In the genomic region with DNA sequence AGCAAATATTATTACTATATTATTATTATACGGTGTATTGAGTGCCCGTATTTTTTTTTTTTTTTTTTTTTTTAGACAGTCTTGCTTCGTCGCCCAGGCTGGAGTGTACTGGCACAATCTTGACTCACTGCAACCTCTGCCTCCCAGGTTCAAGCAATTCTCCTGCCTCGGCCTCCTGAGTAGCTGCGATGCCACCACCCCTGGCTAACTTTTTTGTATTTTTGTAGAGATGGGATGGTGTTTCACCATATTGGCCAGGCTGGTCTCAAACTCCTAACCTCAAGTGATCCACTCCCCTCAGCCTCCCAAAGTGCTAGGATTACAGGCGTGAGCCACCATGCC, we compare ENCODE assay signal across 8 cellular contexts. TPM values are rescaled to one million over a fixed set of nuclear protein-coding genes. Genes with fewer than 3 reads are reported as not detected.
A peak's percentile ranks its signal among the peaks of the same experiment; 100 is the strongest.
DNase-seq lines count a peak whose midpoint lies in the region; ATAC-seq and TF ChIP-seq lines count a peak whose summit lies in the region.
"Not testable (repeated sequence)": the region's sequence is repeated elsewhere in the genome, so short reads cannot be mapped to it uniquely, and the experiment has no call there.

No MANE protein-coding gene starts in this region.

- H3K4me1 ChIP-seq in OCI-LY3 (ENCODE audit: low read length) (peaks cover 61% of the 10 kb centered on the region), foreskin keratinocyte (peaks cover 39% of the 10 kb centered on the region), mucosa of rectum (ENCODE audit: control insufficient read depth in 2 of 2, insufficient read depth in 2 of 2, low read length in 2 of 2) (peaks cover 62 to 64% of the 10 kb centered on the region in 2 donors), uterus (peaks cover 18 to 36% of the 10 kb centered on the region in 2 donors)

- H3K4me1 Mint-ChIP-seq in Calu3 (ENCODE audit: low read depth, unreplicated experiment) = peaks cover 56% of the 10 kb centered on the region
- H3K4me1 Mint-ChIP-seq in activated T-helper 1 cell treated with anti-CD3 and anti-CD28 coated beads, Interleukin-12 subunit alpha, Interleukin-12 subunit beta, Interleukin-2, Interleukin-4 antibody, amounts not matched to agents 30 ng/mL and 10 ng/mL and 1 ng/mL, durations not matched to agents 14 hours and 24 hours and 36 hours (ENCODE audit: low read depth) = peaks cover 81% of the 10 kb centered on the region

- H3K27me3 Mint-ChIP-seq in Calu3 (ENCODE audit: unreplicated experiment); activated T-helper 1 cell treated with anti-CD3 and anti-CD28 coated beads, Interleukin-12 subunit alpha, Interleukin-12 subunit beta, Interleukin-2, Interleukin-4 antibody, amounts not matched to agents 30 ng/mL and 10 ng/mL and 1 ng/mL, durations not matched to agents 14 hours and 24 hours and 36 hours (ENCODE audit: insufficient read depth): not testable (repeated sequence)

- H3K4me3 ChIP-seq in OCI-LY3 (ENCODE audit: low read length) (peak overlapping the region; percentile 95), mucosa of rectum (ENCODE audit: low read length in 2 of 2) (peak overlapping the region; percentile 78 to 93), skeletal muscle cell (ENCODE audit: low read depth, low read length) (peak overlapping the region; percentile 98), uterus (peak overlapping the region; percentile 75 to 93)

- H3K79me2 ChIP-seq in OCI-LY3 (ENCODE audit: low read length) = peaks cover 87% of the 10 kb centered on the region

- peaks cover 57% of the 10 kb centered on the region for H3K36me3 Mint-ChIP-seq in Calu3 (ENCODE audit: insufficient read depth, unreplicated experiment)
- peaks cover 22% of the 10 kb centered on the region for H3K36me3 Mint-ChIP-seq in activated T-helper 1 cell treated with anti-CD3 and anti-CD28 coated beads, Interleukin-12 subunit alpha, Interleukin-12 subunit beta, Interleukin-2, Interleukin-4 antibody, amounts not matched to agents 30 ng/mL and 10 ng/mL and 1 ng/mL, durations not matched to agents 14 hours and 24 hours and 36 hours (ENCODE audit: low read depth)

- peak overlapping the region; percentile 99 for H3K9ac ChIP-seq in OCI-LY3 (ENCODE audit: low read length)
- peak overlapping the region; percentile 85 to 97 for H3K9ac ChIP-seq in mucosa of rectum (ENCODE audit: low read depth in 1 of 2, low read length in 2 of 2)

- not testable (repeated sequence) for TF ChIP-seq POLR2A in uterus (IDR thresholded peaks at IDR 0.05)

- not testable (repeated sequence) for DNase-seq in Calu3; activated T-helper 1 cell treated with anti-CD3 and anti-CD28 coated beads, Interleukin-12 subunit alpha, Interleukin-12 subunit beta, Interleukin-2, Interleukin-4 antibody, amounts not matched to agents 30 ng/mL and 10 ng/mL and 1 ng/mL, durations not matched to agents 14 hours and 24 hours and 36 hours (ENCODE audit: low spot score); caudate nucleus (lab: John Stamatoyannopoulos, UW); foreskin keratinocyte; skeletal muscle cell (ENCODE audit: low read depth); uterus

- intact Hi-C loops in Calu3 (cut with micrococcal nuclease; ENCODE audit: unreplicated experiment) = loop anchor here (5.0 kb wide), 2 partner anchors 57 to 83 kb away; no protein-coding TSS in a partner anchor
- intact Hi-C loops in activated T-helper 1 cell treated with anti-CD3 and anti-CD28 coated beads, Interleukin-12 subunit alpha, Interleukin-12 subunit beta, Interleukin-2, Interleukin-4 antibody, amounts not matched to agents 30 ng/mL and 10 ng/mL and 1 ng/mL, durations not matched to agents 14 hours and 24 hours and 36 hours (cut with micrococcal nuclease) = loop anchor here (5.0 kb wide), 3 partner anchors 142 to 1818 kb away; a partner anchor contains a TSS
- intact Hi-C loops in uterus (cut with DNase I; ENCODE audit: low total_unique reads) = not testable (repeated sequence)

- H2AFZ ChIP-seq in OCI-LY3 (ENCODE audit: low read depth, low read length) = not testable (repeated sequence)

- not testable (repeated sequence) for H3K9me3 ChIP-seq in OCI-LY3 (ENCODE audit: insufficient read depth, low read length); mucosa of rectum (ENCODE audit: control insufficient read depth in 2 of 2, low read length in 2 of 2); uterus

- peak overlapping the region; percentile 84 for H3K27ac Mint-ChIP-seq in Calu3 (ENCODE audit: unreplicated experiment)
- peak overlapping the region; percentile 92 for H3K27ac Mint-ChIP-seq in activated T-helper 1 cell treated with anti-CD3 and anti-CD28 coated beads, Interleukin-12 subunit alpha, Interleukin-12 subunit beta, Interleukin-2, Interleukin-4 antibody, amounts not matched to agents 30 ng/mL and 10 ng/mL and 1 ng/mL, durations not matched to agents 14 hours and 24 hours and 36 hours

- not testable (repeated sequence) for H3K9me3 Mint-ChIP-seq in Calu3 (ENCODE audit: low read depth, unreplicated experiment); activated T-helper 1 cell treated with anti-CD3 and anti-CD28 coated beads, Interleukin-12 subunit alpha, Interleukin-12 subunit beta, Interleukin-2, Interleukin-4 antibody, amounts not matched to agents 30 ng/mL and 10 ng/mL and 1 ng/mL, durations not matched to agents 14 hours and 24 hours and 36 hours

- CTCF ChIA-PET in Calu3 (lab: Charles Lee) = interaction anchor here (1.1 kb wide), 1 partner anchor 34 kb away, joined by 3 read pairs; no protein-coding TSS in a partner anchor

- not testable (repeated sequence) for BruUV-seq in Calu3 (replicated peaks; lab: Mats Ljungman, UMichigan)

- not testable (repeated sequence) for H3K36me3 ChIP-seq in OCI-LY3 (replicated peaks; ENCODE audit: low read depth, low read length); mucosa of rectum (ENCODE audit: control insufficient read depth in 2 of 2, insufficient read depth in 2 of 2, low read length in 2 of 2); uterus

- not testable (repeated sequence) for H3K27me3 ChIP-seq in OCI-LY3 (ENCODE audit: low read depth, low read length); foreskin keratinocyte; mucosa of rectum (ENCODE audit: control insufficient read depth in 2 of 2, insufficient read depth in 2 of 2, low read length in 2 of 2); uterus

- TF ChIP-seq CTCF in Calu3 (IDR thresholded peaks at IDR 0.05; ENCODE audit: unreplicated experiment); OCI-LY3 (IDR thresholded peaks at IDR 0.05; ENCODE audit: low read depth, low read length); foreskin keratinocyte (conservative IDR thresholded peaks at IDR 0.05); uterus (IDR thresholded peaks at IDR 0.05): not testable (repeated sequence)

- H3K27ac ChIP-seq in OCI-LY3 (ENCODE audit: low read length) = peak overlapping the region; percentile 84
- H3K27ac ChIP-seq in caudate nucleus (ENCODE audit: low read depth, low read length) = peak overlapping the region; percentile 28
- peak overlapping the region; percentile 97 for H3K27ac ChIP-seq in foreskin keratinocyte
- H3K27ac ChIP-seq in mucosa of rectum (ENCODE audit: low read depth in 2 of 2, low read length in 2 of 2) = peak overlapping the region; percentile 97
- H3K27ac ChIP-seq in uterus = peak overlapping the region; percentile 95 to 96

- peaks cover 47% of the 10 kb centered on the region for H4K20me1 ChIP-seq in OCI-LY3 (ENCODE audit: insufficient read depth, low read length)

- peak overlapping the region; percentile 87 for H3K4me3 Mint-ChIP-seq in Calu3 (ENCODE audit: low read depth, unreplicated experiment)
- H3K4me3 Mint-ChIP-seq in activated T-helper 1 cell treated with anti-CD3 and anti-CD28 coated beads, Interleukin-12 subunit alpha, Interleukin-12 subunit beta, Interleukin-2, Interleukin-4 antibody, amounts not matched to agents 30 ng/mL and 10 ng/mL and 1 ng/mL, durations not matched to agents 14 hours and 24 hours and 36 hours = peak overlapping the region; percentile 95

- ATAC-seq in foreskin keratinocyte = not testable (repeated sequence)

- peak overlapping the region; percentile 90 for H3K4me2 ChIP-seq in OCI-LY3 (ENCODE audit: low read length)

RNA-seq across cellular contexts. Expression of a gene that starts 2.2 kb away (rescaled TPM):
- total RNA-seq in Calu3 (2022) (69.5 and 71.1 TPM in 2 replicates), foreskin keratinocyte (61.8 and 83.6 TPM in 2 replicates), uterus (10 to 100 TPM; 13.1 to 66.3 (median 37.1) TPM)
- 64.4 and 66.5 TPM in 2 replicates for total RNA-seq in activated T-helper 1 cell treated with anti-CD3 and anti-CD28 coated beads, Interleukin-12 subunit alpha, Interleukin-12 subunit beta, Interleukin-2, Interleukin-4 antibody, amounts not matched to agents 30 ng/mL and 10 ng/mL and 1 ng/mL, durations not matched to agents 14 hours and 24 hours and 36 hours
- 55.4 and 62.0 TPM in 2 replicates for polyA plus RNA-seq in foreskin keratinocyte

Comparison
In these comparisons a context has a peak if more than half of its experiments do, and no peak if none do; other contexts are left out.
1. H3K27ac ChIP-seq: peak in every context shown above with its lines; median percentile 97 in foreskin keratinocyte; 97 in mucosa of rectum; 96 in uterus; 84 in OCI-LY3; 28 in caudate nucleus.